8 cellular contexts compared by ENCODE assay signal in the genomic region with DNA sequence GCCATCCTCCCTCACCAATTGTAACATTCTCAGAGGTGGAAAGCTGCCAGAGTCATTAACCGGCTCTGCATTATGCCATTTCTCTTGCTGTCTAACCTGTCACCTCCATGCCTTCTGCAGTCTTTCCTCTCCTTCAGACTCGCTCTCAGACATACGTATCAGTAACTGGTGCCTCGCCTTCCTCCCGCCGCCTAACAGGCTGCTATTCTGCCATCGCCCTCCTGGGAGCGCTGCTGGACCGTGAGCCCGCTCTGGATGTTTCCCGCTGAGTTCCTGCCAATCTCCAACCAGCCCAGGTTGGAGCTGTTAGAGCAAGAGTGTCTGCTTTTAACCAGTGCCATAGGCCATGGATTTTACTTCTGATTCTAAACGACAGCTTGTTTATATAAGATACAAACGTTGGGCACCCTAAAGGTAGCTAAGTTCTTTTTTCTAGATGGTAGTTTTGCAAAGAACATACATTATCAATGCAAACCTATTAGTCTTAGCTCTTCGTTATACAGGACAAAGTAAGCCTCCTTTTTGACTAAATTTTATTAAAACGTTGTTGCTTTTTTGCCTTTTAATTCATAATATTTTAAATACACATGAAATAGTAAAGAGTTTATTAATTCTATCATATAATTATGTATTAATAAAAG. TPM values are rescaled to one million over a fixed set of nuclear protein-coding genes. Genes with fewer than 3 reads are reported as not detected.
DNase-seq lines count a peak whose midpoint lies in the region; ATAC-seq and TF ChIP-seq lines count a peak whose summit lies in the region.

No MANE protein-coding gene starts in this region.

- no peaks in the 10 kb centered on the region for H3K9me3 Mint-ChIP-seq in activated naive CD4-positive, alpha-beta T cell treated with anti-CD3 and anti-CD28 coated beads, Interleukin-2, amount 50 U/mL, for 72 hours

- H3K27ac Mint-ChIP-seq in activated naive CD4-positive, alpha-beta T cell treated with anti-CD3 and anti-CD28 coated beads, Interleukin-2, amount 50 U/mL, for 72 hours = no peak overlapping the region

- H3K36me3 Mint-ChIP-seq in activated naive CD4-positive, alpha-beta T cell treated with anti-CD3 and anti-CD28 coated beads, Interleukin-2, amount 50 U/mL, for 72 hours = no peaks in the 10 kb centered on the region

- intact Hi-C loops in cardiac septum (cut with DNase I) = no loop called here

- ATAC-seq in GM21723 (IDR thresholded peaks at IDR 0.05; ENCODE audit: unreplicated experiment) = peak; percentile 94
- ATAC-seq in activated naive CD4-positive, alpha-beta T cell treated with anti-CD3 and anti-CD28 coated beads, Interleukin-2, amount 50 U/mL, for 72 hours = peak; percentile 87 to 92

- no peak for TF ChIP-seq EP300 in Ishikawa (IDR thresholded peaks at IDR 0.05; ENCODE audit: borderline replicate concordance)

- peak; percentile 58 for DNase-seq in EH (ENCODE audit: low read depth)
- peak; percentile 60 for DNase-seq in SKM-1 (lab: John Stamatoyannopoulos, UW; ENCODE audit: unreplicated experiment)
- peak; percentile 61 to 75 for DNase-seq in activated naive CD4-positive, alpha-beta T cell treated with anti-CD3 and anti-CD28 coated beads, Interleukin-2, amount 50 U/mL, for 72 hours (ENCODE audit: low spot score in 2 of 2)
- peak; percentile 82 for DNase-seq in cardiac septum (ENCODE audit: low spot score)
- peak; percentile 11 for DNase-seq in pulmonary artery endothelial cell (ENCODE audit: low read depth, low spot score)
- DNase-seq in RKO (ENCODE audit: low spot score) = no peak

- peak; percentile 98 for TF ChIP-seq RAD21 in Ishikawa (IDR thresholded peaks at IDR 0.05; ENCODE audit: low read depth)

TF ChIP-seq in Ishikawa, 13 proteins besides CTCF, POLR2A, EP300 and RAD21:
- TF ChIP-seq ZBTB7A (IDR thresholded peaks at IDR 0.05; ENCODE audit: low read depth) = no peak
- no peak for TF ChIP-seq YY1 (IDR thresholded peaks at IDR 0.05; ENCODE audit: low read depth)
- no peak for TF ChIP-seq NFIC (IDR thresholded peaks at IDR 0.05)
- TF ChIP-seq FOXM1 (IDR thresholded peaks at IDR 0.05; ENCODE audit: borderline replicate concordance, low read depth) = no peak
- no peak for TF ChIP-seq TAF1 (IDR thresholded peaks at IDR 0.05; ENCODE audit: low read depth)
- no peak for TF ChIP-seq CEBPB (IDR thresholded peaks at IDR 0.05)
- TF ChIP-seq CREB1 (IDR thresholded peaks at IDR 0.05; ENCODE audit: low read depth) = no peak
- TF ChIP-seq, protein P1, sequence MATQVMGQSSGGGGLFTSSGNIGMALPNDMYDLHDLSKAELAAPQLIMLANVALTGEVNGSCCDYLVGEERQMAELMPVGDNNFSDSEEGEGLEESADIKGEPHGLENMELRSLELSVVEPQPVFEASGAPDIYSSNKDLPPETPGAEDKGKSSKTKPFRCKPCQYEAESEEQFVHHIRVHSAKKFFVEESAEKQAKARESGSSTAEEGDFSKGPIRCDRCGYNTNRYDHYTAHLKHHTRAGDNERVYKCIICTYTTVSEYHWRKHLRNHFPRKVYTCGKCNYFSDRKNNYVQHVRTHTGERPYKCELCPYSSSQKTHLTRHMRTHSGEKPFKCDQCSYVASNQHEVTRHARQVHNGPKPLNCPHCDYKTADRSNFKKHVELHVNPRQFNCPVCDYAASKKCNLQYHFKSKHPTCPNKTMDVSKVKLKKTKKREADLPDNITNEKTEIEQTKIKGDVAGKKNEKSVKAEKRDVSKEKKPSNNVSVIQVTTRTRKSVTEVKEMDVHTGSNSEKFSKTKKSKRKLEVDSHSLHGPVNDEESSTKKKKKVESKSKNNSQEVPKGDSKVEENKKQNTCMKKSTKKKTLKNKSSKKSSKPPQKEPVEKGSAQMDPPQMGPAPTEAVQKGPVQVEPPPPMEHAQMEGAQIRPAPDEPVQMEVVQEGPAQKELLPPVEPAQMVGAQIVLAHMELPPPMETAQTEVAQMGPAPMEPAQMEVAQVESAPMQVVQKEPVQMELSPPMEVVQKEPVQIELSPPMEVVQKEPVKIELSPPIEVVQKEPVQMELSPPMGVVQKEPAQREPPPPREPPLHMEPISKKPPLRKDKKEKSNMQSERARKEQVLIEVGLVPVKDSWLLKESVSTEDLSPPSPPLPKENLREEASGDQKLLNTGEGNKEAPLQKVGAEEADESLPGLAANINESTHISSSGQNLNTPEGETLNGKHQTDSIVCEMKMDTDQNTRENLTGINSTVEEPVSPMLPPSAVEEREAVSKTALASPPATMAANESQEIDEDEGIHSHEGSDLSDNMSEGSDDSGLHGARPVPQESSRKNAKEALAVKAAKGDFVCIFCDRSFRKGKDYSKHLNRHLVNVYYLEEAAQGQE (IDR thresholded peaks at IDR 0.05; ENCODE audit: low read depth) = no peak
- TF ChIP-seq TCF12 (IDR thresholded peaks at IDR 0.05; ENCODE audit: low read depth) = no peak
- TF ChIP-seq, protein P2, sequence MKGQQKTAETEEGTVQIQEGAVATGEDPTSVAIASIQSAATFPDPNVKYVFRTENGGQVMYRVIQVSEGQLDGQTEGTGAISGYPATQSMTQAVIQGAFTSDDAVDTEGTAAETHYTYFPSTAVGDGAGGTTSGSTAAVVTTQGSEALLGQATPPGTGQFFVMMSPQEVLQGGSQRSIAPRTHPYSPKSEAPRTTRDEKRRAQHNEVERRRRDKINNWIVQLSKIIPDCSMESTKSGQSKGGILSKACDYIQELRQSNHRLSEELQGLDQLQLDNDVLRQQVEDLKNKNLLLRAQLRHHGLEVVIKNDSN (IDR thresholded peaks at IDR 0.05) = no peak
- TF ChIP-seq TEAD4 (IDR thresholded peaks at IDR 0.05) = no peak

RNA-seq across cellular contexts. Expression of a gene that starts 59.5 kb away (rescaled TPM):
- 10 to 100 TPM; 18.7 to 25.5 TPM for total RNA-seq in activated naive CD4-positive, alpha-beta T cell treated with anti-CD3 and anti-CD28 coated beads, Interleukin-2, amount 50 U/mL, for 72 hours
- 0.16 TPM for total RNA-seq in cardiac septum
- 4.5 and 8.1 TPM in 2 replicates for total RNA-seq in pulmonary artery endothelial cell
